Comparison of ENCODE assay signal across 9 cellular contexts in genomic region chr4:99821918-99822503, GRCh38. TPM values are rescaled to one million over a fixed set of nuclear protein-coding genes. Genes with fewer than 3 reads are reported as not detected.
DNase-seq lines count a peak whose midpoint lies in the region; ATAC-seq and TF ChIP-seq lines count a peak whose summit lies in the region.
"Had no signal": no experiment of that assay in that cellular context is flagged by ENCODE, and none has a peak within 500 bp of the region (broad histone marks: within the 10 kb centered on the region; RNA-seq: fewer than 3 reads in every experiment).

No MANE protein-coding gene starts in this region.

- H3K9me3 Mint-ChIP-seq in endothelial cell (ENCODE audit: unreplicated experiment): no peaks in the 10 kb centered on the region

- peak; percentile 49 for DNase-seq in MM.1S
- DNase-seq in inferior parietal cortex (ENCODE audit: extremely low spot score): peak; percentile 22
- no peak for DNase-seq in endothelial cell (ENCODE audit: low spot score)
- no peak for DNase-seq in DMS53 (lab: John Stamatoyannopoulos, UW)
- DNase-seq in NCI-H2171 treated with DMSO at 0.1 percent for 48 hours (lab: John Stamatoyannopoulos, UW): no peak
- no peak for DNase-seq in COR-L47 (lab: John Stamatoyannopoulos, UW)

- H3K27me3 ChIP-seq in MM.1S (replicated peaks; ENCODE audit: insufficient read depth, low read length): no peaks in the 10 kb centered on the region

- no peaks in the 10 kb centered on the region; the same call in 1 of the 2 replicates for H3K36me3 ChIP-seq in MM.1S (replicated peaks; ENCODE audit: insufficient read depth, low read length)

- H3K36me3 Mint-ChIP-seq in endothelial cell (ENCODE audit: low read depth, unreplicated experiment): no peaks in the 10 kb centered on the region

- H3K4me3 ChIP-seq in MM.1S (ENCODE audit: low read length): 0 out of 2 replicates have a peak overlapping the region, but pooled peaks have one; percentile 5

- peaks cover 2% of the 10 kb centered on the region for H3K27me3 Mint-ChIP-seq in endothelial cell (ENCODE audit: unreplicated experiment)

- peaks cover 16% of the 10 kb centered on the region for H3F3A ChIP-seq in MM.1S (ENCODE audit: insufficient read depth, low read length)

- H3K4me3 Mint-ChIP-seq in endothelial cell (ENCODE audit: unreplicated experiment): no peak overlapping the region

- peak overlapping the region; percentile 88 for H3K4me2 ChIP-seq in MM.1S (ENCODE audit: low read depth, low read length)

- no peaks in the 10 kb centered on the region for H3K9me2 ChIP-seq in MM.1S (replicated peaks; ENCODE audit: insufficient read depth, low read length)

- H2AFZ ChIP-seq in MM.1S (ENCODE audit: low read length): no peak overlapping the region

- H3K4me1 ChIP-seq in MM.1S (ENCODE audit: low read length): peaks cover 63% of the 10 kb centered on the region

- H3K27ac ChIP-seq in MM.1S (ENCODE audit: low read length): peak overlapping the region; percentile 59; the same call in 1 of the 2 replicates

- no peaks in the 10 kb centered on the region for H3K9me3 ChIP-seq in MM.1S (replicated peaks; ENCODE audit: insufficient read depth, low read length)

- peaks cover 98% of the 10 kb centered on the region for H3K79me2 ChIP-seq in MM.1S (ENCODE audit: low read length)

- no peaks in the 10 kb centered on the region; the same call in 1 of the 2 replicates for H4K20me1 ChIP-seq in MM.1S (ENCODE audit: insufficient read depth, low read length)

- peak overlapping the region; percentile 9; the same call in 1 of the 2 replicates for H3K9ac ChIP-seq in MM.1S (ENCODE audit: low read length)

- ATAC-seq in GM18873 (IDR thresholded peaks at IDR 0.05; ENCODE audit: low FRiP score, unreplicated experiment) (peak; percentile 88), HG02623 (IDR thresholded peaks at IDR 0.05; ENCODE audit: unreplicated experiment) (peak; percentile 81)

- TF ChIP-seq CTCF in MM.1S (IDR thresholded peaks at IDR 0.05; ENCODE audit: low read length): no peak
- no peak for TF ChIP-seq CTCF in endothelial cell (IDR thresholded peaks at IDR 0.05; ENCODE audit: unreplicated experiment)

- H3K27ac Mint-ChIP-seq in endothelial cell (ENCODE audit: unreplicated experiment): no peak overlapping the region

- H3K4me1 Mint-ChIP-seq in endothelial cell (ENCODE audit: unreplicated experiment): no peaks in the 10 kb centered on the region

RNA-seq across cellular contexts. Expression of gene DAPP1, which starts 5.4 kb away (rescaled TPM):
- not detected for total RNA-seq in endothelial cell (ENCODE audit: unreplicated experiment)
- total RNA-seq: H1 had no signal

Comparison
In these comparisons a context has a peak if more than half of its experiments do, and no peak if none do; other contexts are left out.
1. DNase-seq: peak in MM.1S (single experiment) and inferior parietal cortex (single experiment); none in endothelial cell (single experiment), DMS53 (single experiment), NCI-H2171 treated with DMSO at 0.1 percent for 48 hours (single experiment) and COR-L47 (single experiment).